Comparison of ENCODE assay signal across 17 cellular contexts in the genomic region with DNA sequence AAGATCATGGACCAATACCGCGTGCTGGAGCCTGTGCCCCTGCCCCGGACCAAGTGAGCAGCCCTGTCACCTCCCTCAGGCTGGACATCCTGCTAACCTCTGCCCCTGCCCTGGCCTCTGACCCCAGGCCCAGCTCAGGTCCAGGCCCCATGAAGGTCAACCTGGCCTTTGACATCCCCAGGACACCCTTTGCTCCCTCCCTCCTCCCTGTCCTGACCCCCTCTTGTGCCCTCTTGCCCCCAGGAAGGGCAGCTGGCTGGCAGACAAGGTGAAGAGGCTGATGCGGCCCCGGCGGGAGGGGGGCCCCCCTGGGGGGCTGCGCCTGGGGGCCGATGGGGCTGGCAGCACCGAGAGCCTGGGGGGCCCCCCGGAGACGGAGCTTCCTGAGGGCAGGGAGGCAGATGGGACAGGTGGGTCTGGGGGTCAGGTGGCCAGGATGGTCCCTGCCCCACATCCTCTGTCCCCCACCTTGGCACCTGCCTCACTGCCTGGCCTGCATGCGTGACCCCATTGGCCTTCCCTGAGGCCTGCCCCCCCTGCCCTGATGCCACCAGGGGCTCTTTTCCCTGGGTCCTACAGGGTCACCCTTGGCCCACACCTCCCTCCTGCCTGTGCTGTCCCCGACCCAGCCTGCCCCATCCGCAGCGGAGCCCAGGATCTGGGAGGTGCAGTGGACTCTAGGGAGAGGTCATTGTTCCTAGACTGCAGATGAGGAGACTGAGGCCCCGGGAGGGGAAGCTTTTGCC.
"Had no signal": no experiment of that assay in that cellular context is flagged by ENCODE, and none has a peak within 500 bp of the region (broad histone marks: within the 10 kb centered on the region; RNA-seq: fewer than 3 reads in every experiment).

No MANE protein-coding gene starts in this region.

- H3K36me3 ChIP-seq: tibial artery had no signal

- H3K9me3 ChIP-seq: tibial artery had no signal

- H3K27me3 ChIP-seq: dorsolateral prefrontal cortex, tibial artery had no signal

- FAIRE-seq: colon, urothelium cell line had no signal

- ATAC-seq: activated CD8-positive, alpha-beta T cell treated with anti-CD3 and anti-CD28 coated beads, Interleukin-2, amount 10 ng/mL, durations not matched to agents 7 days and 5 days; stimulated activated naive CD8-positive, alpha-beta T cell treated with anti-CD3 and anti-CD28 coated beads, Interleukin-15, Interleukin-2, amounts not matched to agents 100 U/mL and 50 U/mL, for 24 hours had no signal

- DNase-seq: activated CD4-positive, alpha-beta T cell treated with anti-CD3 and anti-CD28 coated beads for 48 hours; activated CD4-positive, CD25-positive, alpha-beta regulatory T cell; activated CD8-positive, alpha-beta T cell treated with anti-CD3 and anti-CD28 coated beads, Interleukin-2, amount 10 ng/mL, durations not matched to agents 7 days and 5 days; activated naive CD4-positive, alpha-beta T cell treated with anti-CD3 and anti-CD28 coated beads for 36 hours; activated T-cell treated with anti-CD3 and anti-CD28 coated beads, Interleukin-2, amount 50 U/mL, for 24 hours; anterior cingulate cortex; caudate nucleus; dorsolateral prefrontal cortex; foreskin fibroblast; left cardiac atrium; midbrain; stimulated activated CD4-positive, alpha-beta T cell treated with anti-CD3 and anti-CD28 coated beads, Interleukin-2, amount 100 ng/mL, for 24 hours; stimulated activated naive CD8-positive, alpha-beta T cell treated with anti-CD3 and anti-CD28 coated beads, Interleukin-15, Interleukin-2, amounts not matched to agents 100 U/mL and 50 U/mL, for 24 hours had no signal

- H3K27ac ChIP-seq: epithelial cell of prostate, tibial artery had no signal
